Comparison of ENCODE assay signal across 9 cellular contexts in the genomic region with DNA sequence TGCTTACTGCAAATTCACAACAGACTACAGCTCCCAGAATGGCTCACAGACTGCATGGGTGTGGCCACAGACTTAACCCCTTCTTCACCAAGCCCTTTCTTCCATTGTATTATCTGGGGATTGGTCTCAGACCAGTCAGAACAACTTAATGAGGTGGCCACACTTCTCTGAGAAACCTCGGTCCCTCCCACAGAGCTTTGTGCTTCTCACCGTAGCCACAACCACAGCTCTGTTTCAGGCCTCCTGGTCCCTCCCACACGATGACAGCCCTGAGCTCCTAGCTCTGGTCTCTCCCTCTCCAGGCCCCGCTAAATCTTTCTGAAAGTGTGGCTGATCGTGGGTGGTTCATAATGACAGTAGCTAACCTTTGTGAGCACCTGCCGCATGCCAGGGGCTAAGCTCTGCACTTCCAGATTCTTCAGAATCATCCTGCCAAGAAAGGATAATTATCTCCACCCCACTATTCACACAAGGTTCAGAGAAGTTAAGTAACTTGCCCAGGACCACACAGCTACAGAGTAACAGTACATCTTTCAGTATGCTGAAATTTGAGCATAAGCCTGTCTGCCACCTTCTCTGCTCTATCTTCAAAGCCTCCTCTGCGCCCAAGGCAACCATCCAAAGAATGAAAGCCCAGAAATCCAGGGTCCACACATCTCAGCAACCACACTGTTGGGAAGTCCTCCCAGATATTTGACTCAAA. TPM values are rescaled to one million over a fixed set of nuclear protein-coding genes. Genes with fewer than 3 reads are reported as not detected.
DNase-seq lines count a peak whose midpoint lies in the region; ATAC-seq and TF ChIP-seq lines count a peak whose summit lies in the region.
"Had no signal": no experiment of that assay in that cellular context is flagged by ENCODE, and none has a peak within 500 bp of the region (broad histone marks: within the 10 kb centered on the region; RNA-seq: fewer than 3 reads in every experiment).

No MANE protein-coding gene starts in this region.

- intact Hi-C loops in activated CD8-positive, alpha-beta T cell treated with anti-CD3 and anti-CD28 coated beads for 36 hours (cut with micrococcal nuclease), result no loop called here

- H3K27ac ChIP-seq in RWPE1, result no peak overlapping the region
- H3K27ac ChIP-seq: heart right ventricle had no signal

- H3K27ac Mint-ChIP-seq in activated CD8-positive, alpha-beta T cell treated with anti-CD3 and anti-CD28 coated beads for 36 hours, result no peak overlapping the region

- peaks cover 14% of the 10 kb centered on the region for H3K4me1 Mint-ChIP-seq in activated CD8-positive, alpha-beta T cell treated with anti-CD3 and anti-CD28 coated beads for 36 hours (ENCODE audit: low read depth)

- CTCF ChIA-PET in activated CD8-positive, alpha-beta T cell treated with anti-CD3 and anti-CD28 coated beads for 36 hours (lab: Charles Lee), result interaction anchor here (1.0 to 2.9 kb wide), 8 partner anchors 10 to 122 kb away, joined by 3 to 22 read pairs (median 4); no protein-coding TSS in a partner anchor
- CTCF ChIA-PET in RWPE1 (lab: Yijun Ruan, JAX), result interaction anchor here (0.6 to 1.1 kb wide), 2 partner anchors 15 to 340 kb away, joined by 4 read pairs; no protein-coding TSS in a partner anchor

- H3K36me3 Mint-ChIP-seq in activated CD8-positive, alpha-beta T cell treated with anti-CD3 and anti-CD28 coated beads for 36 hours (ENCODE audit: low read depth), result no peaks in the 10 kb centered on the region

- peak; percentile 64 for DNase-seq in activated naive CD4-positive, alpha-beta T cell treated with Interleukin-2 at 50 U/mL for 16 hours
- DNase-seq in activated naive CD4-positive, alpha-beta T cell (lab: John Stamatoyannopoulos, UW), result no peak
- peak; percentile 91 for DNase-seq in activated CD8-positive, alpha-beta T cell treated with anti-CD3 and anti-CD28 coated beads for 36 hours
- peak; percentile 61 to 88 for DNase-seq in stimulated activated CD8-positive, alpha-beta memory T cell treated with anti-CD3 and anti-CD28 coated beads, Interleukin-7, amount 100 ng/mL, for 48 hours (ENCODE audit: extremely low read depth in 1 of 2, low read depth in 1 of 2)
- DNase-seq in NOMO-1 (lab: John Stamatoyannopoulos, UW; ENCODE audit: unreplicated experiment in 2 of 2), result no peak
- no peak for DNase-seq in RWPE1 (ENCODE audit: low spot score)
- no peak for DNase-seq in Ammon's horn (ENCODE audit: low spot score)
- DNase-seq: heart right ventricle had no signal

- TF ChIP-seq CTCF in activated CD8-positive, alpha-beta T cell treated with anti-CD3 and anti-CD28 coated beads for 36 hours (IDR thresholded peaks at IDR 0.05), result no peak
- no peak for TF ChIP-seq CTCF in RWPE1 (conservative IDR thresholded peaks at IDR 0.05; ENCODE audit: low read depth)

- ATAC-seq in HG02885 (IDR thresholded peaks at IDR 0.05; ENCODE audit: poor library complexity, unreplicated experiment), result peak; percentile 95
- ATAC-seq in activated CD8-positive, alpha-beta T cell treated with anti-CD3 and anti-CD28 coated beads for 36 hours, result peak; percentile 95

- H3K4me3 Mint-ChIP-seq in activated CD8-positive, alpha-beta T cell treated with anti-CD3 and anti-CD28 coated beads for 36 hours, result no peak overlapping the region

- POLR2A ChIA-PET in activated CD8-positive, alpha-beta T cell treated with anti-CD3 and anti-CD28 coated beads for 36 hours (lab: Charles Lee), result interaction anchor here (1.1 to 2.6 kb wide), 4 partner anchors 9 to 123 kb away, joined by 3 to 16 read pairs (median 4); no protein-coding TSS in a partner anchor
- POLR2A ChIA-PET in RWPE1 (lab: Yijun Ruan, JAX; ENCODE audit: low non-redundant PET), result no interaction called here

- H3K27me3 Mint-ChIP-seq in activated CD8-positive, alpha-beta T cell treated with anti-CD3 and anti-CD28 coated beads for 36 hours, result peaks cover 48% of the 10 kb centered on the region

- H3K9me3 Mint-ChIP-seq in activated CD8-positive, alpha-beta T cell treated with anti-CD3 and anti-CD28 coated beads for 36 hours, result peaks cover 8% of the 10 kb centered on the region

RNA-seq across cellular contexts. Expression of a gene that starts 5.4 kb away (rescaled TPM):
- total RNA-seq in activated CD8-positive, alpha-beta T cell treated with anti-CD3 and anti-CD28 coated beads for 36 hours, result under 1 TPM; 0.14 to 0.72 TPM

Comparison
In these comparisons a context has a peak if more than half of its experiments do, and no peak if none do; other contexts are left out.
1. DNase-seq: peak in activated naive CD4-positive, alpha-beta T cell treated with Interleukin-2 at 50 U/mL for 16 hours (single experiment), activated CD8-positive, alpha-beta T cell treated with anti-CD3 and anti-CD28 coated beads for 36 hours (single experiment) and stimulated activated CD8-positive, alpha-beta memory T cell treated with anti-CD3 and anti-CD28 coated beads, Interleukin-7, amount 100 ng/mL, for 48 hours (2 of 2); none in activated naive CD4-positive, alpha-beta T cell (0 of 4), NOMO-1 (0 of 2), RWPE1 (single experiment) and Ammon's horn (single experiment).